25 cellular contexts compared by ENCODE assay signal in the genomic region with DNA sequence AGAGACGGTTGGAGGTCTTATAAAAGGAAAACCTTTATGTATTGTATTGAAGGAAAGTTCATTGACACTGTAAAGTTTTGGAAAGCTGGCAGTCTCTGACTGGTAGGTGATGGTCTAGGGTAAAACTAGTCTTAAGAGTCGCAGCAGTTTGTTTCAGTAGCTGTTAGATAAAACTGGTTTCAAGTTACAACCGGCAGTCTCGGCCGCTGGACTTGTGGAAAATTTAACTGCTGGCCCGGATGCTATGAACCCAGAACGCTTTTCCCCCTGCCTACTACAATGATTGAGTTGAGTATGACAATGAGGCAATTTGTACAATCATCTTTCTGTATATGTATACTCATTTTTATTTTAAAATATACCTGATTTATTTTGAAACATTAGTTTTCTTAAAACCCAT.
"Had no signal": no experiment of that assay in that cellular context is flagged by ENCODE, and none has a peak within 500 bp of the region (broad histone marks: within the 10 kb centered on the region; RNA-seq: fewer than 3 reads in every experiment).

No MANE protein-coding gene starts in this region.

- DNase-seq: cortex of kidney; effector memory CD8-positive, alpha-beta T cell; erythroblast; esophagus squamous epithelium; hypothalamus; immature natural killer cell; islet precursor cell; kidney glomerular epithelial cell; left colon; left ventricle myocardium superior; lower lobe of right lung; midbrain; naive thymus-derived CD4-positive, alpha-beta T cell; stimulated activated CD4-positive, alpha-beta T cell treated with anti-CD3 and anti-CD28 coated beads, Interleukin-2, amount 100 ng/mL, for 24 hours; stimulated activated CD4-positive, alpha-beta T cell treated with anti-CD3 and anti-CD28 coated beads, Interleukin-4, amount 100 ng/mL, for 24 hours; stimulated activated naive CD4-positive, alpha-beta T cell treated with Interleukin-2 at 50 U/mL for 16 hours; stomach; thyroid gland; trophoblast cell had no signal

- ATAC-seq: effector memory CD8-positive, alpha-beta T cell; left colon; left ventricle myocardium superior; lower lobe of right lung; naive thymus-derived CD4-positive, alpha-beta T cell; sciatic nerve; stimulated activated effector memory CD8-positive, alpha-beta T cell treated with anti-CD3 and anti-CD28 coated beads, Interleukin-12 subunit alpha, Interleukin-12 subunit beta, amount 100 ng/mL, for 72 hours had no signal

- H3K4me3 ChIP-seq: esophagus squamous epithelium, lower lobe of right lung, neural progenitor cell, prostate gland, right atrium auricular region, stomach, thyroid gland, vagina had no signal
